10 cellular contexts compared by ENCODE assay signal in the genomic region with DNA sequence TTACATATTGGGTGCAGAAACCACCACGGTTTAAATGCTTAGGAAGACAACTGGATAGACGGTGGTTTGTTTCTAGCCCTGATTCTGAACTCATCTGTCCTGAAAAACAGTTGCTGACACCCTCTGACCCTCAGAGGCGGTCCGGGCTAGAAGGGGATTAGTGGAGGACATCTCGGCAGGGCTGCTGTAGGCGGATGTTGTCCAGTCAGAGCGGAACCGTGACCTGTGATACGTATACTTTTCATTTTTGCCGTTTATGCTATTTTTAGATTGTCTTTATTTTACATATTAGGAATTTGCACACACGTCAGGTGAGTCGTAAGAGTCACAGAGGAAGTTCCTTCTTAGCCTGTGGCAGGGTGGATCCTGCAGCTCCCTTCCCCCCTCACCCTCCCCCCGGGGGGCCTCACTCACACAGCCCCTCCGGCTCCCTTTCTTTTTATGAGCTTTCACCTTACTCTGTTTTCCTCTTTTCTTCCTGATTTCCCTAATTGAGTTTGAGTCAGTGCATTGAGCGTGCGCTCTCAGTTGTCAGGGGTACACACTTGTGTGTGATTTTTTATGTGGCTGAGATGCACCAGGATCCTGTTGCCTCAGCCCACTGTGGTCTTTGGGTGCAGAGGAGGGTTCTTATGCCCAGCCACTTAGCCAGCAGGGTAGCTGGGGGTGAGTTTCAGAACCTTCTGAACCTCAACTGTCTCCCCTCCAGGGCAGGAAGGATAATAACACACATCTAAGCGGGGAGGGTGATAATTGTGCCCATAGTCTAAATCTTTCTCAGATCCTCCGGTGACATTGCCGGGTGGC.
DNase-seq lines count a peak whose midpoint lies in the region; ATAC-seq and TF ChIP-seq lines count a peak whose summit lies in the region.
"Had no signal": no experiment of that assay in that cellular context is flagged by ENCODE, and none has a peak within 500 bp of the region (broad histone marks: within the 10 kb centered on the region; RNA-seq: fewer than 3 reads in every experiment).

No MANE protein-coding gene starts in this region.

- peak overlapping the region; percentile 62 to 70 for H3K4me3 Mint-ChIP-seq in stimulated activated naive CD8-positive, alpha-beta T cell treated with anti-CD3 and anti-CD28 coated beads, Interleukin-15, amount 100 ng/mL, for 72 hours

- in situ Hi-C loops in KBM-7 (cut with MboI; ENCODE audit: low pct_unique_long_range_greater_than_20kb, low sequenced_read_pairs) = no loop called here

- H3K4me3 ChIP-seq in choroid plexus epithelial cell (ENCODE audit: low read depth, low read length) = no peak overlapping the region
- H3K4me3 ChIP-seq: A549, SJSA1 had no signal

- H3K27ac ChIP-seq in substantia nigra (ENCODE audit: low read depth, low read length, poor library complexity, severe bottlenecking) = no peak overlapping the region
- H3K27ac ChIP-seq: A549, SJSA1 had no signal

- peak overlapping the region; percentile 71 to 78 for H3K27ac Mint-ChIP-seq in stimulated activated naive CD8-positive, alpha-beta T cell treated with anti-CD3 and anti-CD28 coated beads, Interleukin-15, amount 100 ng/mL, for 72 hours

- H3K4me1 Mint-ChIP-seq in stimulated activated naive CD8-positive, alpha-beta T cell treated with anti-CD3 and anti-CD28 coated beads, Interleukin-15, amount 100 ng/mL, for 72 hours = peaks cover 86% of the 10 kb centered on the region

- DNase-seq in activated CD4-positive, CD25-positive, alpha-beta regulatory T cell treated with anti-CD3 and anti-CD28 coated beads, Interleukin-2, amount 50 U/mL, for 72 hours = no peak
- DNase-seq in KBM-7 = peak; percentile 80
- peak; percentile 63 for DNase-seq in choroid plexus epithelial cell (ENCODE audit: low read depth)
- peak; percentile 34 to 54 for DNase-seq in stimulated activated naive CD8-positive, alpha-beta T cell treated with anti-CD3 and anti-CD28 coated beads, Interleukin-15, amount 100 ng/mL, for 72 hours
- no peak for DNase-seq in substantia nigra (lab: John Stamatoyannopoulos, UW)
- no peak for DNase-seq in NCI-H2171 (lab: John Stamatoyannopoulos, UW)
- DNase-seq in NCI-H446 treated with DMSO at 0.1 percent for 48 hours (lab: John Stamatoyannopoulos, UW) = no peak

- TF ChIP-seq CTCF in choroid plexus epithelial cell (conservative IDR thresholded peaks at IDR 0.05; ENCODE audit: low read depth, low read length) = no peak

- ATAC-seq in activated CD4-positive, CD25-positive, alpha-beta regulatory T cell treated with anti-CD3 and anti-CD28 coated beads, Interleukin-2, amount 50 U/mL, for 24 hours = peak; percentile 84 to 86
- peak; percentile 77 for ATAC-seq in stimulated activated naive CD8-positive, alpha-beta T cell treated with anti-CD3 and anti-CD28 coated beads, Interleukin-15, amount 100 ng/mL, for 72 hours
- ATAC-seq: A549 had no signal

- H3K9me3 Mint-ChIP-seq in stimulated activated naive CD8-positive, alpha-beta T cell treated with anti-CD3 and anti-CD28 coated beads, Interleukin-15, amount 100 ng/mL, for 72 hours = no peaks in the 10 kb centered on the region

- H3K27me3 Mint-ChIP-seq in stimulated activated naive CD8-positive, alpha-beta T cell treated with anti-CD3 and anti-CD28 coated beads, Interleukin-15, amount 100 ng/mL, for 72 hours = no peaks in the 10 kb centered on the region

Comparison
In these comparisons a context has a peak if more than half of its experiments do, and no peak if none do; other contexts are left out.
1. DNase-seq: peak in KBM-7 (single experiment), choroid plexus epithelial cell (single experiment) and stimulated activated naive CD8-positive, alpha-beta T cell treated with anti-CD3 and anti-CD28 coated beads, Interleukin-15, amount 100 ng/mL, for 72 hours (2 of 2); none in activated CD4-positive, CD25-positive, alpha-beta regulatory T cell treated with anti-CD3 and anti-CD28 coated beads, Interleukin-2, amount 50 U/mL, for 72 hours (single experiment), substantia nigra (0 of 49), NCI-H2171 (single experiment) and NCI-H446 treated with DMSO at 0.1 percent for 48 hours (single experiment).